27 cellular contexts compared by ENCODE assay signal in the genomic region with DNA sequence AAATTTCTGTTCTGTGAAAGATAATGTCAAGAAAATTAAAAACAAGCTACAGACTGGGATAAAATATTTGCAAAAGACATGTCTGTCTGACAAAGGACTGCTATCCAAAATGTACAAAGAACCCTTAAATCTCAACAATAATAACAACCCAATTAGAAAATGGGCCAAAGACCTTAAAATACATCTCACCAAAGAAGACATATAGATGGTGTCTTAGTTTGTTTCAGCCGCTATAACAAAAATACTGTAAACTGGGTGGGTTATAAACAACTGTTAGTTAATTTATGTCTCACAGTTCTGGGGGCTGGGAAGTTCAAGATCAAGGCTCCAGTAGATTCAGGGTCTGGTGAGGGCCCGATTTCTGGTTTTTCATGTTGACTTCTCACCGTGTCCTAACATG.
"Had no signal": no experiment of that assay in that cellular context is flagged by ENCODE, and none has a peak within 500 bp of the region (broad histone marks: within the 10 kb centered on the region; RNA-seq: fewer than 3 reads in every experiment).

No MANE protein-coding gene starts in this region.

- H3K4me1 ChIP-seq: stomach, suprapubic skin, testis, thyroid gland, tibial artery, tibial nerve, transverse colon, upper lobe of left lung, upper lobe of right lung, uterus, vagina had no signal

- ATAC-seq: stimulated activated effector memory CD8-positive, alpha-beta T cell treated with anti-CD3 and anti-CD28 coated beads, Interleukin-12 subunit alpha, Interleukin-12 subunit beta, amount 100 ng/mL, for 72 hours; stimulated activated memory B cell treated with anti-CD40 and anti-IgM and Interleukin-4, amounts not matched to agents 10 μg/mL and 1 μg/mL and 100 μg/mL, for 72 hours; stimulated activated naive B cell treated with anti-CD40 and anti-IgM and Interleukin-4, amounts not matched to agents 10 μg/mL and 1 μg/mL and 100 μg/mL, for 72 hours; stimulated activated naive CD8-positive, alpha-beta T cell treated with anti-CD3 and anti-CD28 coated beads, Interleukin-15, amount 100 ng/mL, for 72 hours; stimulated activated naive CD8-positive, alpha-beta T cell treated with anti-CD3 and anti-CD28 coated beads, Interleukin-15, Interleukin-2, amounts not matched to agents 100 U/mL and 50 U/mL, for 24 hours; upper lobe of right lung had no signal

- DNase-seq: stimulated activated CD4-positive, alpha-beta T cell treated with anti-CD3 and anti-CD28 coated beads, Interleukin-2, amount 100 ng/mL, for 48 hours; stimulated activated CD4-positive, alpha-beta T cell treated with anti-CD3 and anti-CD28 coated beads, Interleukin-4, amount 100 ng/mL, for 1 hour; stimulated activated CD4-positive, alpha-beta T cell treated with anti-CD3 and anti-CD28 coated beads, Interleukin-4, amount 100 ng/mL, for 24 hours; stimulated activated CD4-positive, alpha-beta T cell treated with anti-CD3 and anti-CD28 coated beads, Interleukin-4, amount 100 ng/mL, for 4 hours; stimulated activated CD8-positive, alpha-beta memory T cell treated with anti-CD3 and anti-CD28 coated beads, Interleukin-4, amount 100 ng/mL, for 48 hours; stimulated activated naive B cell treated with anti-CD40 and anti-IgM and Interleukin-4, amounts not matched to agents 10 μg/mL and 1 μg/mL and 100 μg/mL, for 72 hours; stimulated activated naive CD4-positive, alpha-beta T cell; stimulated activated naive CD4-positive, alpha-beta T cell treated with Interleukin-2 at 50 U/mL for 16 hours; stimulated activated naive CD8-positive, alpha-beta T cell treated with anti-CD3 and anti-CD28 coated beads, Interleukin-15, amount 100 ng/mL, for 72 hours; stimulated activated naive CD8-positive, alpha-beta T cell treated with anti-CD3 and anti-CD28 coated beads, Interleukin-15, Interleukin-2, amounts not matched to agents 100 U/mL and 50 U/mL, for 24 hours; stomach; substantia nigra; testis; thyroid gland; tibial artery; transverse colon; trophoblast cell; upper lobe of left lung; upper lobe of right lung; uterus had no signal

- H3K4me3 ChIP-seq: stomach, suprapubic skin, testis, thoracic aorta, thyroid gland, tibial artery, tibial nerve, transverse colon, upper lobe of left lung, upper lobe of right lung, uterus, vagina had no signal

- H3K27ac ChIP-seq: stomach, suprapubic skin, testis, thoracic aorta, thyroid gland, tibial artery, tibial nerve, transverse colon, upper lobe of left lung, upper lobe of right lung, uterus, vagina had no signal

- H3K27me3 ChIP-seq: stomach, suprapubic skin, testis, thyroid gland, tibial artery, tibial nerve, transverse colon, upper lobe of left lung, upper lobe of right lung, uterus, vagina had no signal

- H3K9me3 ChIP-seq: testis, thoracic aorta, thyroid gland, tibial artery, tibial nerve, transverse colon, upper lobe of left lung, upper lobe of right lung, uterus, vagina had no signal

- H3K36me3 ChIP-seq: stomach, suprapubic skin, thoracic aorta, thyroid gland, tibial artery, tibial nerve, transverse colon, upper lobe of left lung, upper lobe of right lung, uterus, vagina had no signal

- FAIRE-seq: urothelium cell line had no signal
